In the genomic region with DNA sequence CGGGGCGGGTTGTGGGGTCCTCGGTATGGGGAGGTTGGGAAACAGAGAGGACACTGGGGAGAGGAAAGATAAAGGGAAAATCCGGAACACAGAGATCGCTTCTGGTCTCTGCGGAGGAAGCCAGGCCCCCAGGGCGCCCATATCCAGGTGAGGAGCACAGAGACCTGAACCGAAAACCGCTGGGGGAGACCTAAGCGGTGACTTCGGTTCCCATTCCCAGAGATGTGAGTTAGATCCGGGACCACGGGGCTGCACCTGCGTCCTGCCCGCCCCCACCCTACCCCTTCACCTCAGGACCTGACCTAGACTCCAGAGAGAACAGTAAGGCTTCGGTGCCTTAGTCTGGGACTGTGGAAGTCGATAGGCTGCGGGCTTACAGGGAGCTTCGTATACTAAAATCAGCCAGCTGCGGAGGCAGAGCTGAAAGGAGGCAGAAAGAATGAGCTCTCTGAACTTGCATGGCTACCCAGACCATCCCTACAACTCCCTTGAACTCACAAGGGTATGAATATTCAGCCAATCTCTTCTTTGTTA, we compare ENCODE assay signal across 8 cellular contexts. TPM values are rescaled to one million over a fixed set of nuclear protein-coding genes. Genes with fewer than 3 reads are reported as not detected.
A peak's percentile ranks its signal among the peaks of the same experiment; 100 is the strongest.
DNase-seq lines count a peak whose midpoint lies in the region; ATAC-seq, FAIRE-seq and TF ChIP-seq lines count a peak whose summit lies in the region.

No MANE protein-coding gene starts in this region.

- CTCF ChIA-PET in Caco-2 (lab: Charles Lee) = interaction anchor here (0.6 to 1.5 kb wide), 3 partner anchors 15 to 33 kb away, joined by 3 to 4 read pairs (median 4); no protein-coding TSS in a partner anchor

- peak overlapping the region; percentile 97 to 99 (median 98) for H3K27ac ChIP-seq in pancreas

- TF ChIP-seq CTCF in Caco-2 (IDR thresholded peaks at IDR 0.05; ENCODE audit: insufficient read depth in 1 of 2, low read depth in 1 of 2, low read length in 1 of 2, severe bottlenecking in 1 of 2, unreplicated experiment in 1 of 2) (no peak), fibroblast of villous mesenchyme (IDR thresholded peaks at IDR 0.05; ENCODE audit: insufficient read depth, low read depth, low read length) (no peak), pancreas (IDR thresholded peaks at IDR 0.05) (no peak), GM20000 (IDR thresholded peaks at IDR 0.05; ENCODE audit: extremely low read depth, missing control alignments) (no peak)

- BruUV-seq in Caco-2 (replicated peaks; lab: Mats Ljungman, UMichigan) = TSS peak; percentile 90

- H3K36me3 ChIP-seq in Caco-2 (ENCODE audit: control insufficient read depth, insufficient read depth, low read length) (no peaks in the 10 kb centered on the region), pancreas (no peaks in the 10 kb centered on the region)

- H3K4me1 ChIP-seq in Caco-2 = peaks cover 24% of the 10 kb centered on the region
- H3K4me1 ChIP-seq in pancreas = peaks cover 10% of the 10 kb centered on the region in 3 donors

- WGBS in pancreas, 2 donors = 1% methylated on average over 20 of the region's 20 CpGs

- no peaks in the 10 kb centered on the region for H3K27me3 Mint-ChIP-seq in Caco-2 (ENCODE audit: insufficient read depth, unreplicated experiment)
- no peaks in the 10 kb centered on the region for H3K27me3 Mint-ChIP-seq in T-helper 17 cell

- DNase-seq in Caco-2 = no peak
- DNase-seq in T-helper 17 cell = no peak
- no peak for DNase-seq in fibroblast of villous mesenchyme (ENCODE audit: low read depth)
- DNase-seq in pancreas = no peak
- no peak for DNase-seq in GM20000 (ENCODE audit: low spot score)
- DNase-seq in DMS114 treated with DMSO at 0.1 percent for 48 hours (lab: John Stamatoyannopoulos, UW; ENCODE audit: unreplicated experiment) = no peak

- intact Hi-C loops in Caco-2 (cut with micrococcal nuclease; ENCODE audit: unreplicated experiment) (no loop called here), pancreas (cut with DNase I) (no loop called here)

- peak overlapping the region; percentile 73 for H3K4me3 ChIP-seq in Caco-2 (ENCODE audit: low read depth, low read length)
- peak overlapping the region; percentile 95 for H3K4me3 ChIP-seq in fibroblast of villous mesenchyme (ENCODE audit: low read depth, low read length)
- H3K4me3 ChIP-seq in pancreas = peak overlapping the region; percentile 76 to 100 (median 85)

- peaks cover 30% of the 10 kb centered on the region for H3K36me3 Mint-ChIP-seq in Caco-2 (ENCODE audit: insufficient read depth, unreplicated experiment)
- peaks cover 2% of the 10 kb centered on the region for H3K36me3 Mint-ChIP-seq in T-helper 17 cell (ENCODE audit: low read depth)

- H3K4me1 Mint-ChIP-seq in Caco-2 (ENCODE audit: low read depth, unreplicated experiment) (peaks cover 14% of the 10 kb centered on the region), T-helper 17 cell (peaks cover 45% of the 10 kb centered on the region)

- ATAC-seq in GM19438 (IDR thresholded peaks at IDR 0.05; ENCODE audit: low read depth, unreplicated experiment) (peak; percentile 13), HG03558 (IDR thresholded peaks at IDR 0.05; ENCODE audit: extremely low read depth, unreplicated experiment) (peak; percentile 3), T-helper 17 cell (peak; percentile 53), pancreas (peak; percentile 22 to 54 (median 41))

- H3K27ac Mint-ChIP-seq in Caco-2 (ENCODE audit: unreplicated experiment) (peak overlapping the region; percentile 90), T-helper 17 cell (peak overlapping the region; percentile 98)

- no peaks in the 10 kb centered on the region for H3K27me3 ChIP-seq in Caco-2 (replicated peaks; ENCODE audit: control insufficient read depth, insufficient read depth, low read length)
- no peaks in the 10 kb centered on the region for H3K27me3 ChIP-seq in pancreas

- H3K9me3 ChIP-seq in Caco-2 (no peaks in the 10 kb centered on the region), T-helper 17 cell (ENCODE audit: control insufficient read depth, low read length, poor library complexity, severe bottlenecking) (no peaks in the 10 kb centered on the region), pancreas (no peaks in the 10 kb centered on the region)

- POLR2A ChIA-PET in Caco-2 (lab: Charles Lee) = interaction anchor here (0.5 to 1.1 kb wide), 5 partner anchors 12 to 414 kb away, joined by 3 to 9 read pairs (median 4); no protein-coding TSS in a partner anchor

- FAIRE-seq in pancreas (lab: Jason Lieb, UNC) = no peak

- no peaks in the 10 kb centered on the region for H3K9me3 Mint-ChIP-seq in Caco-2 (ENCODE audit: unreplicated experiment)

- H3K4me3 Mint-ChIP-seq in Caco-2 (ENCODE audit: unreplicated experiment) (peak overlapping the region; percentile 98), T-helper 17 cell (peak overlapping the region; percentile 98)

RNA-seq across cellular contexts. Expression of a gene that starts 0.5 kb away (rescaled TPM):
- 49.0 and 55.8 TPM in 2 replicates for total RNA-seq in Caco-2 (2022)
- 10 to 100 TPM; 46.8 to 54.1 TPM for total RNA-seq in T-helper 17 cell
- 24.5 and 43.2 TPM in 2 replicates for total RNA-seq in fibroblast of villous mesenchyme
- total RNA-seq in pancreas = 10 to 100 TPM in 5 of 6 donors, 1 to 10 TPM in 1; 9.6 to 17.8 (median 12.2) TPM
- polyA plus RNA-seq in pancreas = 1 to 10 TPM; 5.6 to 9.3 TPM

RNA-seq across cellular contexts. Expression of a gene that starts 50.5 kb away (rescaled TPM):
- not detected in 2 replicates for total RNA-seq in Caco-2 (2022)
- not detected for total RNA-seq in T-helper 17 cell
- total RNA-seq in fibroblast of villous mesenchyme = not detected in 2 replicates
- total RNA-seq in pancreas = not detected
- not detected for polyA plus RNA-seq in pancreas

Comparison
In these comparisons a context has a peak if more than half of its experiments do, and no peak if none do; other contexts are left out.
1. ATAC-seq: peak in every context shown above with its lines; median percentile 53 in T-helper 17 cell; 41 in pancreas; 13 in GM19438; 3 in HG03558.